In the genomic region with DNA sequence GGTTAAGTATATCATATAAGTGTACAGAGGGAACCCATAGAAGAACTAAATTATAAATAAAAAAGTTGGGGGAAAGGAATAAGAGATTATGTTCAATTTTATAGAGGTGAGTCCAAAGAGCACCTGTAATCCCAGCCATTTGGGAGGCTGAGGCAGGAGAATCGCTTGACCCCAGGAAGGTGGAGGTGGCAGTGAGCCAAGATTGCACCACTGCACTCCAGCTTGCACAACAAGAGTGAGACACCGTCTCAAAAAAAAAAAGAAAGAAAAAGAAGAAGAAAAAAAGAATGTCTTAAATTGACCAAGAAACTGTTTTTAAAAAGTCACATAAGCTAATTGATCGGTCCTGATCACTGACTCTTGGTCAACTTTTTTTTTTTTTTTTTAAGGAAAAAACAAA, we compare ENCODE assay signal across 13 cellular contexts. TPM values are rescaled to one million over a fixed set of nuclear protein-coding genes. Genes with fewer than 3 reads are reported as not detected.
DNase-seq lines count a peak whose midpoint lies in the region; TF ChIP-seq lines count a peak whose summit lies in the region.
"Had no signal": no experiment of that assay in that cellular context is flagged by ENCODE, and none has a peak within 500 bp of the region (broad histone marks: within the 10 kb centered on the region; RNA-seq: fewer than 3 reads in every experiment).

No MANE protein-coding gene starts in this region.

- no peak overlapping the region for H2BK5ac ChIP-seq in trophoblast cell (ENCODE audit: low read depth, low read length, poor library complexity)

- H3K14ac ChIP-seq in trophoblast cell (ENCODE audit: low read length), result no peak overlapping the region

- no peak overlapping the region for H3K9ac ChIP-seq in trophoblast cell (ENCODE audit: low read length)

- peaks cover 38% of the 10 kb centered on the region for H3K27me3 Mint-ChIP-seq in MCF 10A (ENCODE audit: insufficient read depth, unreplicated experiment)

- intact Hi-C loops in MCF 10A (cut with micrococcal nuclease) (no loop called here), breast epithelium (cut with DNase I; ENCODE audit: low total_unique reads) (no loop called here)

- H3K18ac ChIP-seq in trophoblast cell (ENCODE audit: low read length), result no peak overlapping the region

- H3K4ac ChIP-seq in trophoblast cell (ENCODE audit: low read depth, low read length), result no peak overlapping the region

- H3K9me3 ChIP-seq in breast epithelium (no peaks in the 10 kb centered on the region), trophoblast cell (ENCODE audit: insufficient read depth, low read depth, low read length) (no peaks in the 10 kb centered on the region), hepatocyte (ENCODE audit: low read depth) (no peaks in the 10 kb centered on the region)
- H3K9me3 ChIP-seq: BE2C had no signal

- no peak overlapping the region for H2BK120ac ChIP-seq in trophoblast cell (ENCODE audit: insufficient read depth, low read length, poor library complexity)

- H3K79me1 ChIP-seq in trophoblast cell (ENCODE audit: low read length), result peaks cover 8% of the 10 kb centered on the region

- no peak overlapping the region for H2BK12ac ChIP-seq in trophoblast cell (ENCODE audit: low read length)

- no peak overlapping the region for H4K12ac ChIP-seq in trophoblast cell (ENCODE audit: low read depth, low read length)

- no peak for TF ChIP-seq CTCF in MCF 10A (IDR thresholded peaks at IDR 0.05; ENCODE audit: unreplicated experiment)
- TF ChIP-seq CTCF in breast epithelium (IDR thresholded peaks at IDR 0.05), result no peak
- TF ChIP-seq CTCF in RWPE1 (conservative IDR thresholded peaks at IDR 0.05; ENCODE audit: low read depth), result no peak
- no peak for TF ChIP-seq CTCF in hepatocyte (IDR thresholded peaks at IDR 0.05; ENCODE audit: poor library complexity)

- H3K27ac ChIP-seq in breast epithelium (no peak overlapping the region), trophoblast cell (ENCODE audit: low read depth, low read length) (no peak overlapping the region), RWPE1 (no peak overlapping the region), hepatocyte (no peak overlapping the region)
- H3K27ac ChIP-seq: C4-2B had no signal

- no TSS peak for BruUV-seq in MCF 10A (replicated peaks; lab: Mats Ljungman, UMichigan)

- no peak overlapping the region for H3K23ac ChIP-seq in trophoblast cell (ENCODE audit: low read length)

- H3K27me3 ChIP-seq in breast epithelium (no peaks in the 10 kb centered on the region), trophoblast cell (ENCODE audit: insufficient read depth, low read length) (no peaks in the 10 kb centered on the region), hepatocyte (peaks cover 3% of the 10 kb centered on the region)
- H3K27me3 ChIP-seq: BE2C had no signal

- no peaks in the 10 kb centered on the region for H4K20me1 ChIP-seq in hepatocyte (ENCODE audit: insufficient read depth, poor library complexity, severe bottlenecking)

- no peaks in the 10 kb centered on the region for H3K4me1 ChIP-seq in breast epithelium
- H3K4me1 ChIP-seq in trophoblast cell (ENCODE audit: control insufficient read depth in 1 of 2, insufficient read depth in 2 of 2, low read length in 2 of 2), result peaks cover 4 to 7% of the 10 kb centered on the region in 2 experiments
- H3K4me1 ChIP-seq in hepatocyte (ENCODE audit: insufficient read depth), result no peaks in the 10 kb centered on the region
- H3K4me1 ChIP-seq: BE2C had no signal

- no peak overlapping the region for H3K27ac Mint-ChIP-seq in MCF 10A (ENCODE audit: low read depth, unreplicated experiment)
- H3K27ac Mint-ChIP-seq: CD4-positive, alpha-beta memory T cell; HFFc6 had no signal

- H4K91ac ChIP-seq in trophoblast cell (ENCODE audit: low read depth, low read length), result no peak overlapping the region

- no peak overlapping the region for H2AFZ ChIP-seq in trophoblast cell (ENCODE audit: insufficient read depth, low read length, poor library complexity)
- H2AFZ ChIP-seq in hepatocyte, result no peak overlapping the region

- no peaks in the 10 kb centered on the region for H3K36me3 Mint-ChIP-seq in MCF 10A (ENCODE audit: insufficient read depth, unreplicated experiment)
- H3K36me3 Mint-ChIP-seq: CD4-positive, alpha-beta memory T cell had no signal

- H3K36me3 ChIP-seq in breast epithelium (no peaks in the 10 kb centered on the region), trophoblast cell (ENCODE audit: control insufficient read depth in 1 of 2, insufficient read depth in 2 of 2, low read length in 2 of 2) (no peaks in the 10 kb centered on the region), hepatocyte (replicated peaks; ENCODE audit: insufficient read depth, low read depth) (no peaks in the 10 kb centered on the region)
- H3K36me3 ChIP-seq: BE2C had no signal

- no CpG with 5 or more reads among the region's 3 CpGs for WGBS in trophoblast cell (ENCODE audit: extremely low coverage, insufficient coverage, insufficient read length)
- 92% methylated on average over 3 of the region's 3 CpGs for WGBS in hepatocyte (ENCODE audit: low lambda C conversion rate, missing lambda C conversion rate)

- H3K4me2 ChIP-seq in trophoblast cell (ENCODE audit: low read length) (no peak overlapping the region), hepatocyte (no peak overlapping the region)

- no peak overlapping the region for H2AK5ac ChIP-seq in trophoblast cell (ENCODE audit: low read length)

- no peak overlapping the region for H4K8ac ChIP-seq in trophoblast cell (ENCODE audit: low read depth, low read length)

- no peaks in the 10 kb centered on the region for H3K9me3 Mint-ChIP-seq in MCF 10A (ENCODE audit: unreplicated experiment)
- H3K9me3 Mint-ChIP-seq: HFFc6 had no signal

- TF ChIP-seq POLR2A in breast epithelium (IDR thresholded peaks at IDR 0.05), result no peak

- no peaks in the 10 kb centered on the region for H3K9me2 ChIP-seq in hepatocyte (replicated peaks; ENCODE audit: insufficient read depth)

- H3K4me3 Mint-ChIP-seq in MCF 10A (ENCODE audit: unreplicated experiment), result no peak overlapping the region
- H3K4me3 Mint-ChIP-seq: CD4-positive, alpha-beta memory T cell; HFFc6 had no signal

- peaks cover 6% of the 10 kb centered on the region for H3K4me1 Mint-ChIP-seq in MCF 10A (ENCODE audit: insufficient read depth, unreplicated experiment)
- H3K4me1 Mint-ChIP-seq: CD4-positive, alpha-beta memory T cell had no signal

- DNase-seq in MCF 10A (ENCODE audit: unreplicated experiment) (peak; percentile 78), breast epithelium (ENCODE audit: low spot score in 2 of 2) (no peak), amniotic epithelial cell (ENCODE audit: low read depth) (peak; percentile 35), trophoblast cell (peak; percentile 5 to 49), RWPE1 (ENCODE audit: low spot score) (no peak), hepatocyte (ENCODE audit: low spot score) (no peak)
- no peak for DNase-seq in stimulated activated naive CD4-positive, alpha-beta T cell treated with Interleukin-2 at 50 U/mL for 16 hours (lab: John Stamatoyannopoulos, UW)
- DNase-seq: BE2C; CD4-positive, alpha-beta memory T cell; HCEC 1CT; HFFc6 had no signal

- CTCF ChIA-PET in MCF 10A (lab: Yijun Ruan, JAX) (interaction anchor here (0.6 to 5.2 kb wide), 14 partner anchors 18 to 134 kb away, joined by 3 to 32 read pairs (median 3); no protein-coding TSS in a partner anchor), RWPE1 (lab: Yijun Ruan, JAX) (interaction anchor here (0.6 to 0.7 kb wide), 3 partner anchors 66 to 1624 kb away, joined by 3 to 4 read pairs (median 4); no protein-coding TSS in a partner anchor)

- no peaks in the 10 kb centered on the region for H3K79me2 ChIP-seq in trophoblast cell (ENCODE audit: control insufficient read depth, insufficient read depth, low read length, poor library complexity)
- H3K79me2 ChIP-seq in hepatocyte, result no peaks in the 10 kb centered on the region

- POLR2A ChIA-PET in MCF 10A (lab: Yijun Ruan, JAX) (interaction anchor here (0.6 to 2.8 kb wide), 13 partner anchors 8 to 553 kb away, joined by 3 to 17 read pairs (median 5); a partner anchor contains a TSS), RWPE1 (lab: Yijun Ruan, JAX; ENCODE audit: low non-redundant PET) (no interaction called here)

- H3K4me3 ChIP-seq in breast epithelium (no peak overlapping the region), trophoblast cell (ENCODE audit: low read depth, low read length) (no peak overlapping the region), hepatocyte (no peak overlapping the region)
- H3K4me3 ChIP-seq: GM12878 had no signal

RNA-seq across cellular contexts. Expression of a gene that starts 19.1 kb away (rescaled TPM):
- total RNA-seq in MCF 10A (2022) (85.3 and 114 TPM in 2 replicates), breast epithelium (10 to 100 TPM in 2 of 3 donors, 1 to 10 TPM in 1; 6.7 to 90.9 (median 26.9) TPM), hepatocyte (128 TPM in 2 replicates)
- polyA plus RNA-seq in trophoblast cell (2013), result 120 and 125 TPM in 2 replicates
- 129 and 178 TPM in 2 replicates for polyA plus RNA-seq in hepatocyte

Comparison
In these comparisons a context has a peak if more than half of its experiments do, and no peak if none do; other contexts are left out.
1. DNase-seq: peak in MCF 10A (single experiment), amniotic epithelial cell (single experiment) and trophoblast cell (2 of 2); none in breast epithelium (0 of 2), stimulated activated naive CD4-positive, alpha-beta T cell treated with Interleukin-2 at 50 U/mL for 16 hours (single experiment), RWPE1 (single experiment) and hepatocyte (single experiment).